In the genomic region with DNA sequence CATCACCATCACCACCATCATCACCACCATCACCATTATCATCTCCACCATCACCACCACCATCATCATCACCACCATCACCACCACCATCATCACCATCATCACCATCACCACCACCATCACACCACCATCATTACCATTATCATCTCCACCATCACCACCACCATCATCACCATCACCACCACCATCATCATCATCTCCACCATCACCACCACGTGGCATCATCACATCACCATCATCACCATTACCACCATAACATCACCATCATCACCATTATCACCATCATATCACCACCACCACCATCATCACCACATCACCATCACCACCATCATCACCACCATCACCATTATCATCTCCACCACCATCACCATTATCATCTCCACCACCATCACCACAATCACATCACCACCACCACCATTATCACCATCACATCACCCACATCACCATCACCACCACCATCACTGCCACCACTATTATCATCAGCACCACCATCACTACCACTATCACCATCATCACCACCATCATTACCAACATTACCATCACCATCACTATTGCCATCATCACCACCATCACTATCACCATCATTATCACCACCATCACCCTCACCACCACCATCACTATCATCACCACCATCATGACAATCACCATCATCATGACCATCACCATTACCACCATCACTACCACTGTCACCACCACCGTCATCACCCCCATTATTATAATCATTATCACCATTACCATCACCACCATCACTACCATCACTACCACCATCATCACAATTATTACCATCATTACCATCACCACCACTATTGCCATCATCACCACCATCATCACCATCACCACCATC, we compare ENCODE assay signal across 20 cellular contexts.
DNase-seq lines count a peak whose midpoint lies in the region; ATAC-seq, FAIRE-seq and TF ChIP-seq lines count a peak whose summit lies in the region.
"Had no signal": no experiment of that assay in that cellular context is flagged by ENCODE, and none has a peak within 500 bp of the region (broad histone marks: within the 10 kb centered on the region; RNA-seq: fewer than 3 reads in every experiment).

No MANE protein-coding gene starts in this region.

- POLR2A ChIA-PET in HEK293 (lab: Yijun Ruan, JAX) = no interaction called here
- POLR2A ChIA-PET in GM12878 (lab: Charles Lee) = no interaction called here

- H3K23ac ChIP-seq in mesenchymal stem cell (ENCODE audit: low read length in 2 of 2) = no peak overlapping the region

- peak overlapping the region; percentile 28 for H4K91ac ChIP-seq in mesenchymal stem cell (ENCODE audit: low read length)

- FAIRE-seq in GM12891 (lab: Jason Lieb, UNC) (peak; percentile 96), GM12878 (lab: Jason Lieb, UNC) (no peak)
- FAIRE-seq: GM19239, H54 had no signal

- no peak overlapping the region for H2BK15ac ChIP-seq in mesenchymal stem cell (ENCODE audit: low read depth, poor library complexity, severe bottlenecking)

- CTCF ChIA-PET in HEK293 (lab: Yijun Ruan, JAX) = interaction anchor here (1.1 kb wide), 1 partner anchor 33 kb away, joined by 5 read pairs; no protein-coding TSS in a partner anchor
- CTCF ChIA-PET in GM12878 (lab: Yijun Ruan, JAX) = no interaction called here

- no peak for TF ChIP-seq RAD21 in GM12878 (IDR thresholded peaks at IDR 0.05; ENCODE audit: insufficient read depth, low read depth, low read length)

- TF ChIP-seq POLR2A in GM12891 (IDR thresholded peaks at IDR 0.05; ENCODE audit: low read depth, low read length) = no peak
- no peak for TF ChIP-seq POLR2A in GM12878 (IDR thresholded peaks at IDR 0.05; ENCODE audit: low read depth, low read length)

- H3K14ac ChIP-seq in mesenchymal stem cell (ENCODE audit: low read length in 2 of 2) = no peak overlapping the region

- H3K36me3 ChIP-seq in HEK293 (ENCODE audit: control insufficient read depth in 2 of 2, insufficient read depth in 1 of 2, low read length in 2 of 2) (no peaks in the 10 kb centered on the region), GM12878 (ENCODE audit: control insufficient read depth in 2 of 2, insufficient read depth in 2 of 2, low read length in 1 of 2) (0 out of 4 replicates have a peak, but pooled peaks cover 0 to 3% of the 10 kb centered on the region in 2 experiments), mesenchymal stem cell (ENCODE audit: control insufficient read depth in 1 of 2, insufficient read depth in 2 of 2, low read depth in 1 of 2, low read length in 2 of 2) (no peaks in the 10 kb centered on the region)
- H3K36me3 ChIP-seq: BLaER1 had no signal

- BruUV-seq in GM12878 (replicated peaks; lab: Mats Ljungman, UMichigan) = no TSS peak

- H3K4me2 ChIP-seq in GM12878 (ENCODE audit: control insufficient read depth, insufficient read depth) = peak overlapping the region; percentile 31; the same call in 1 of the 2 replicates
- H3K4me2 ChIP-seq in mesenchymal stem cell (ENCODE audit: low read length, poor library complexity, severe bottlenecking) = no peak overlapping the region
- H3K4me2 ChIP-seq: BLaER1, KMS-11 had no signal

- H3K18ac ChIP-seq in mesenchymal stem cell (ENCODE audit: low read depth in 1 of 2, low read length in 2 of 2) = no peak overlapping the region

- ATAC-seq in GM12878 (no peak), HG03457 (IDR thresholded peaks at IDR 0.05; ENCODE audit: unreplicated experiment) (no peak)
- ATAC-seq: HCT116 had no signal

- H3K27ac ChIP-seq in HEK293 (ENCODE audit: extremely low read depth, low read depth, low read length) (no peak overlapping the region), GM12878 (ENCODE audit: control insufficient read depth, insufficient read depth) (peak overlapping the region; percentile 70), mesenchymal stem cell (ENCODE audit: low read length, poor library complexity, severe bottlenecking) (no peak overlapping the region)
- H3K27ac ChIP-seq: BLaER1, GM23248, HL-60, KMS-11 had no signal

- in situ Hi-C loops in GM12878 (cut with MboI) = no loop called here

- H3K4me1 ChIP-seq in HEK293 (ENCODE audit: control insufficient read depth, insufficient read depth, low read length) (no peaks in the 10 kb centered on the region), GM12878 (ENCODE audit: control insufficient read depth, insufficient read depth, low read length) (peaks cover 42% of the 10 kb centered on the region), mesenchymal stem cell (ENCODE audit: control insufficient read depth, insufficient read depth, low read depth, low read length) (no peaks in the 10 kb centered on the region)

- H3K4ac ChIP-seq in mesenchymal stem cell (ENCODE audit: low read depth in 1 of 2, low read length in 2 of 2) = no peak overlapping the region

- H3K79me1 ChIP-seq in mesenchymal stem cell (replicated peaks; ENCODE audit: low read length, poor library complexity, severe bottlenecking) = no peaks in the 10 kb centered on the region

- no peaks in the 10 kb centered on the region for H4K20me1 ChIP-seq in GM12878 (ENCODE audit: control insufficient read depth, insufficient read depth)
- H4K20me1 ChIP-seq: BLaER1 had no signal

- no peak overlapping the region for H2BK12ac ChIP-seq in mesenchymal stem cell (ENCODE audit: low read length in 2 of 2)

- no peak overlapping the region for H3K9ac ChIP-seq in GM12878 (ENCODE audit: control insufficient read depth, insufficient read depth, low read length)
- H3K9ac ChIP-seq in mesenchymal stem cell (ENCODE audit: low read length) = no peak overlapping the region
- H3K9ac ChIP-seq: BLaER1, GM23248, KMS-11 had no signal

- H2AFZ ChIP-seq in GM12878 (ENCODE audit: control insufficient read depth, low read depth, low read length) (no peak overlapping the region), mesenchymal stem cell (ENCODE audit: low read depth, low read length) (no peak overlapping the region)
- H2AFZ ChIP-seq: GM23248 had no signal

- intact Hi-C loops in GM12878 (cut with micrococcal nuclease; ENCODE audit: unreplicated experiment) = no loop called here

- H2BK120ac ChIP-seq in mesenchymal stem cell (ENCODE audit: low read depth, low read length) = no peak overlapping the region

- TF ChIP-seq CTCF in HEK293 (tag by site-specific recombination; IDR thresholded peaks at IDR 0.05) (no peak), GM12878 (IDR thresholded peaks at IDR 0.05 in 2 of 3, conservative IDR thresholded peaks at IDR 0.05 in 1 of 3; ENCODE audit: control insufficient read depth in 2 of 3, extremely low read depth in 1 of 3, insufficient read depth in 1 of 3, low read depth in 3 of 3, low read length in 3 of 3) (no peak)

- 19% methylated on average over 2 of the region's 2 CpGs for WGBS in GM12878 (ENCODE audit: insufficient coverage, insufficient replicate concordance, low lambda C conversion rate, missing lambda C conversion rate)
- WGBS in mesenchymal stem cell = 74% methylated on average over 2 of the region's 2 CpGs

- H2BK5ac ChIP-seq in mesenchymal stem cell (ENCODE audit: low read depth, low read length, poor library complexity, severe bottlenecking) = no peak overlapping the region

- RAD21 ChIA-PET in GM12878 (lab: Charles Lee; ENCODE audit: unreplicated experiment) = no interaction called here

- no peaks in the 10 kb centered on the region for H3K9me3 ChIP-seq in HEK293 (ENCODE audit: control insufficient read depth, insufficient read depth, low read depth, low read length)
- H3K9me3 ChIP-seq in GM12878 (replicated peaks; ENCODE audit: control insufficient read depth, insufficient read depth, low read length) = peaks cover 31% of the 10 kb centered on the region
- peaks cover 3% of the 10 kb centered on the region for H3K9me3 ChIP-seq in mesenchymal stem cell (ENCODE audit: control insufficient read depth, low read length)

- TF ChIP-seq EP300 in GM12878 (IDR thresholded peaks at IDR 0.05; ENCODE audit: borderline replicate concordance in 1 of 2, control insufficient read depth in 1 of 2, low read depth in 2 of 2, low read length in 2 of 2) = no peak

- H2AK5ac ChIP-seq in mesenchymal stem cell (ENCODE audit: low read length, severe bottlenecking) = no peak overlapping the region

- DNase-seq in GM12891 (ENCODE audit: insufficient read length, low spot score) (no peak), GM12878 (ENCODE audit: low read depth, low spot score) (no peak), mesenchymal stem cell (no peak), cortex of kidney (lab: John Stamatoyannopoulos, UW) (no peak), NCI-H1694 (lab: John Stamatoyannopoulos, UW) (no peak), activated gamma-delta T cell treated with Interleukin-2 at 50 U/mL for 16 hours (no peak)
- DNase-seq: 8988T; CD4-positive, alpha-beta memory T cell; DMS153; DMS79; GDM1; GM23248 had no signal

- H4K8ac ChIP-seq in mesenchymal stem cell (ENCODE audit: low read length) = no peak overlapping the region

- H3K27me3 ChIP-seq in GM12878 (replicated peaks in 1 of 2; ENCODE audit: control insufficient read depth in 2 of 2, insufficient read depth in 2 of 2, low read length in 1 of 2) (no peaks in the 10 kb centered on the region), mesenchymal stem cell (ENCODE audit: control insufficient read depth in 1 of 2, insufficient read depth in 1 of 2, low read length in 2 of 2) (peaks cover 7 to 54% of the 10 kb centered on the region in 2 experiments)

- H3K79me2 ChIP-seq in GM12878 (ENCODE audit: control insufficient read depth, insufficient read depth, low read length) = peaks cover 27% of the 10 kb centered on the region

- SMC1A ChIA-PET in GM12878 (lab: Charles Lee; ENCODE audit: uncharacterized antibody, unreplicated experiment) = no interaction called here

- H3K4me3 ChIP-seq in HEK293 (ENCODE audit: low read depth, low read length) = no peak overlapping the region
- H3K4me3 ChIP-seq in GM12878 = no peak overlapping the region
- H3K4me3 ChIP-seq in mesenchymal stem cell (ENCODE audit: insufficient read depth in 1 of 2, low read depth in 1 of 2, low read length in 2 of 2) = peak overlapping the region in 1 of 2 experiments; percentile 9
- H3K4me3 ChIP-seq: BLaER1, GM23248 had no signal

TF ChIP-seq in GM12891, 5 proteins besides CTCF, POLR2A, EP300 and RAD21:
- TF ChIP-seq POLR2AphosphoS5 (IDR thresholded peaks at IDR 0.05; ENCODE audit: low read depth, low read length) = no peak
- no peak for TF ChIP-seq SPI1 (IDR thresholded peaks at IDR 0.05; ENCODE audit: low read depth, low read length)
TF ChIP-seq in GM12891: peak in this region for 0.

TF ChIP-seq in HEK293, 187 proteins besides CTCF, POLR2A, EP300 and RAD21 (continues in another document):
- peak; percentile 84 for TF ChIP-seq ZNF776 (tag by site-specific recombination; IDR thresholded peaks at IDR 0.05; ENCODE audit: borderline replicate concordance)
- peak; percentile 25 for TF ChIP-seq ZNF311 (tag by site-specific recombination; IDR thresholded peaks at IDR 0.05; ENCODE audit: borderline replicate concordance)
- TF ChIP-seq SP7 (tag by site-specific recombination; IDR thresholded peaks at IDR 0.05) = no peak
- TF ChIP-seq ZNF121 (tag by site-specific recombination; IDR thresholded peaks at IDR 0.05) = no peak
